In the genomic region with DNA sequence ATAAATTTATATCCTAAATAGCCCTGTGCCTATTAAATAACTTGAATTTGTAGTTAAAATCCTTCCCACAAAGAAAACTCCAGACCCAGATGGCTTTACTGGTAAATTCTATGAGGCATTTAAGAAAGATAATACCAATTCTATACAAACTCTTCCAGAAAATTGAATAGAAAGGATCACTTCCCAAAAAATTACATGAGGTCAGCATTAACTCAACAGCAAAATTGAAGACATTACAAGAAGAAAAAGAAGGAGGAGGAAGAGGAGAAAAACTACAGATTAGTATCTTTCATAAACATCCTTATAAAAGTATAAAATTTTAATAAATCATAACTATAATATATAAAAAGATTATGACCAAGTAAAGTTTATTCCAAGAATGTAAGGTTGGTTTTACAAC, we compare ENCODE assay signal across 11 cellular contexts. TPM values are rescaled to one million over a fixed set of nuclear protein-coding genes. Genes with fewer than 3 reads are reported as not detected.
"Had no signal": no experiment of that assay in that cellular context is flagged by ENCODE, and none has a peak within 500 bp of the region (broad histone marks: within the 10 kb centered on the region; RNA-seq: fewer than 3 reads in every experiment).

No MANE protein-coding gene starts in this region.

- H3K9me3 ChIP-seq: HAP-1 had no signal

- DNase-seq: GM23248, GOT3, H7, HFFc6, Karpas-422, KBM-7 had no signal

- H3K4me1 ChIP-seq: HAP-1 had no signal

- ATAC-seq: HCT116 had no signal

- H3K4me2 ChIP-seq: KMS-11 had no signal

- FAIRE-seq: HTR-8/SVneo had no signal

- H3K27ac Mint-ChIP-seq: HFFc6 had no signal

- H3K4me3 Mint-ChIP-seq: HFFc6 had no signal

- H3K9me3 Mint-ChIP-seq: HFFc6 had no signal

- H3K27ac ChIP-seq: GM23248, KMS-11 had no signal

- H3K4me3 ChIP-seq: GM23248, HAP-1 had no signal

RNA-seq across cellular contexts. Expression of a gene that starts 29.4 kb away (rescaled TPM):
- total RNA-seq: GM23248, HT-29 had no signal
- polyA plus RNA-seq: GM23248 had no signal
